8 cellular contexts compared by ENCODE assay signal in the genomic region with DNA sequence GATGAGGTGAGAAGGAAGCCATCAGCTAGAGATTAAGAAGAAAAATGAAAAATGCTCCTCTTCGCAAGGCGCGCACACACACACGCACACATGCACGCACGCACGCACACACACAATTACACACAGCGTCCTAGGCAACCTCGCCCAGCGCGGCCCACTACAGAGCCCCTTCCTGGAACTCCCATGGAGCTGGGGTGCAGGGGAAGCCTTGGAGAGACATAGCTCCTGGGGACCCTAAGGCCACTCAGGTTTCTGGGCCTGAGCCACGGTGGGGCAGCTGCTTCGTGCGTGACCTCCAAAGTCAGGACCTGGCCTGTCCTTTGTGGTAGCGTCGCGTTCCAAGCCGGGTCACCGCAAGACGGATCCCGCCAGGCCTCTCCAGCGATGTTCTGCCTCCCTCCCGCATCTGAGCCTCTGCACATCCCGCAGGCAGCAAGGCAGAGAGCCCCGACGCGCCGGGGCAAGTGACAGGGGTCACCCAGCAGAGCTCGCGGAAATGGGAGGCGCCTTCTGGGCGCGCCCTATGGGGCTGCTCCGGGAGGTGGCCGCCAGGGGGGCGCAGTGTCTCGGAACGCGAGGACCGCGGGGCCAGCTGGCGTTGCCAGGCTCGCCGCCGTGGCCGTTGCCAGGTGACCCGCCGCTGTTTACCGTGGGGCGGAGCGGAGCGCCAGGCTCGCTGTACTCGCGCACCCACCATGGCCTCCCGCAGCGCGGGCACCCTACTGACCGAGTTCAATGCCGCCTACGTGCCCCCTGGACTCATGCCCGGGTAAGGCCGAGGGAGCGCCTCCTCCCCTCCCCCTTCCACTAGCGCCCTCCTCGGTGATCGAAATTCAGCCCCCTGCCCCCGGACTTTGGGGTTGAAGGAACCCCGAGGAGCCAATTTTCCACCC.
DNase-seq lines count a peak whose midpoint lies in the region; ATAC-seq and TF ChIP-seq lines count a peak whose summit lies in the region.

No MANE protein-coding gene starts in this region.

- H3K36me3 ChIP-seq in RWPE2 (ENCODE audit: low read depth) (no peaks in the 10 kb centered on the region), colonic mucosa (no peaks in the 10 kb centered on the region), lung (ENCODE audit: control insufficient read depth in 2 of 2, insufficient read depth in 2 of 2, low read length in 2 of 2) (no peaks in the 10 kb centered on the region), testis (ENCODE audit: low read depth, missing control alignments) (no peaks in the 10 kb centered on the region)

- DNase-seq in AG08395 (ENCODE audit: low spot score) (peak; percentile 40), HK-2 (ENCODE audit: unreplicated experiment) (peak; percentile 80), RWPE2 (ENCODE audit: low spot score) (peak; percentile 47), colonic mucosa (peak; percentile 60), lung (ENCODE audit: low spot score) (no peak), testis (peak; percentile 60)

- H3K27me3 ChIP-seq in RWPE2 (ENCODE audit: insufficient read depth, poor library complexity, severe bottlenecking) (peaks cover 59% of the 10 kb centered on the region), colonic mucosa (peaks cover 10% of the 10 kb centered on the region), lung (ENCODE audit: control insufficient read depth, insufficient read depth) (peaks cover 6% of the 10 kb centered on the region), testis (no peaks in the 10 kb centered on the region)

- H3K4me1 ChIP-seq in RWPE2 (ENCODE audit: insufficient read depth, poor library complexity, severe bottlenecking) (no peaks in the 10 kb centered on the region), colonic mucosa (peaks cover 5% of the 10 kb centered on the region), lung (ENCODE audit: control insufficient read depth in 2 of 2, insufficient read depth in 2 of 2, low read length in 2 of 2) (peaks cover 0 to 9% of the 10 kb centered on the region in 2 donors), testis (peaks cover 8% of the 10 kb centered on the region)

- H3K27ac ChIP-seq in RWPE2 (ENCODE audit: poor library complexity, severe bottlenecking) (no peak overlapping the region), colonic mucosa (no peak overlapping the region), lung (ENCODE audit: low read depth in 1 of 2, low read length in 1 of 2) (no peak overlapping the region), testis (no peak overlapping the region)

- peak; percentile 58 for ATAC-seq in RWPE2 (ENCODE audit: low read depth)
- peak; percentile 49 for ATAC-seq in lung (ENCODE audit: insufficient read depth, low FRiP score)
- no peak for ATAC-seq in GM19397 (IDR thresholded peaks at IDR 0.05; ENCODE audit: unreplicated experiment)
- no peak for ATAC-seq in GM19452 (IDR thresholded peaks at IDR 0.05; ENCODE audit: unreplicated experiment)

- no peak overlapping the region for H3K9ac ChIP-seq in colonic mucosa (ENCODE audit: low read depth in 2 of 2, low read length in 2 of 2)

- TF ChIP-seq CTCF in RWPE2 (IDR thresholded peaks at IDR 0.05; ENCODE audit: poor library complexity, severe bottlenecking) (peak; percentile 22), colonic mucosa (IDR thresholded peaks at IDR 0.05) (no peak), lung (IDR thresholded peaks at IDR 0.05; ENCODE audit: control extremely low read depth, extremely low read depth) (no peak), testis (IDR thresholded peaks at IDR 0.05) (peak in 1 of 3 experiments; percentile 33)

- TF ChIP-seq POLR2A in testis (IDR thresholded peaks at IDR 0.05) = no peak

- no peaks in the 10 kb centered on the region for H3K9me3 ChIP-seq in RWPE2 (ENCODE audit: severe bottlenecking)
- no peaks in the 10 kb centered on the region for H3K9me3 ChIP-seq in colonic mucosa
- H3K9me3 ChIP-seq in lung (ENCODE audit: control insufficient read depth in 2 of 2, insufficient read depth in 1 of 2, low read length in 1 of 2) = no peaks in the 10 kb centered on the region
- H3K9me3 ChIP-seq in testis = no peaks in the 10 kb centered on the region

- intact Hi-C loops in colonic mucosa (cut with DNase I) (no loop called here), testis (cut with DNase I; ENCODE audit: low total_unique reads) (no loop called here)

- 17% methylated on average over 66 to 69 of the region's 69 CpGs for WGBS in lung, 2 donors
- 18 to 47% methylated on average over 12 to 64 of the region's 69 CpGs for WGBS in testis, 2 donors

- H3K4me3 ChIP-seq in RWPE2 (ENCODE audit: severe bottlenecking) (peak overlapping the region; percentile 14), colonic mucosa (peak overlapping the region; percentile 39), lung (no peak overlapping the region), testis (peak overlapping the region; percentile 23 to 34)

Comparison
In these comparisons a context has a peak if more than half of its experiments do, and no peak if none do; other contexts are left out.
1. ATAC-seq: peak in RWPE2 (single experiment) and lung (single experiment); none in GM19397 (single experiment) and GM19452 (single experiment).